8 cellular contexts compared by ENCODE assay signal in the genomic region with DNA sequence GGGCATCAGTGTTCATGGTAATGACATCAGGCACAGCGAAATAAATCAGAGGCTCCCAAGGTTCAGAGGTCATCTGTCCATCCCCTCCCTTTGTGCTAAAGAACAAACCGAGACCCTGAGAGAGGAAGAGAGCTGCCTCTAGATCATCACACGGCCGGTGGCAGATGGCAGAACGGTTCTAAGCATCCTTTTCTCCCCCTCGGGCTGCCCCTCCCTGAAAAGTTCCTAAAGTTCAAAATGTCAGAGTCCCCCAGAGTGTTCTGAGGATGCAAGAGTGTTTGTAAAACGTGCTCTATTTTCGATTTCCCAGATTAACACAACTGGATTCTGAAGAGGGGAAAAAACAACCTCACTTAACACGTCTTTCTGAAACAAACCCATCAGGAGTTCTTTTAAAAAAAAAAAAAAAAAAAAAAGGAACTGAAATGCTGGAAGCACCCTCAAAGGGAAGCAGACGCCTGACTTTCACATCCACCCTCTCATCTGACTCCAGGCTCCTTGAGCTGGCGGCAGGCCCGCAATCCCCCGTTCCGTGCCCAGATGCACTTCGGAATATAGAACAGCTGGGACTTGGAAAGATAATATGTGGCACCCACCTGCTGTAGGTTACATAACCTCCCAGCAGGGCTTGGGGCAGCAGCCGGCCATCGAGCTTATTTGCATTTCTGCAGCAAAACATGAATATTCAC.
DNase-seq lines count a peak whose midpoint lies in the region; ATAC-seq, FAIRE-seq and TF ChIP-seq lines count a peak whose summit lies in the region.

No MANE protein-coding gene starts in this region.

- no peaks in the 10 kb centered on the region for H3K9me3 ChIP-seq in endothelial cell of umbilical vein (replicated peaks; ENCODE audit: control insufficient read depth, insufficient read depth, low read length)

- no TSS peak for BruUV-seq in endothelial cell of umbilical vein (replicated peaks; lab: Mats Ljungman, UMichigan)

- intact Hi-C loops in endothelial cell of umbilical vein (cut with micrococcal nuclease) (loop anchor here (2.0 to 5.0 kb wide), 2 partner anchors 70 to 71 kb away; no protein-coding TSS in a partner anchor), natural killer cell (cut with micrococcal nuclease) (loop anchor here (5.0 to 10.0 kb wide), 3 partner anchors 67 to 420 kb away; no protein-coding TSS in a partner anchor)

- H2AFZ ChIP-seq in endothelial cell of umbilical vein (ENCODE audit: low read depth, low read length), result no peak overlapping the region

- dilution Hi-C loops in endothelial cell of umbilical vein (cut with MboI; ENCODE audit: extremely low pct_ligation_motif_present, low sequenced_read_pairs), result no loop called here

- peak overlapping the region; percentile 17 for H3K9ac ChIP-seq in endothelial cell of umbilical vein (replicated peaks; ENCODE audit: extremely low read depth, insufficient read depth, low read length)

- H3K27me3 ChIP-seq in endothelial cell of umbilical vein (ENCODE audit: control insufficient read depth in 2 of 2, insufficient read depth in 2 of 2, low read length in 2 of 2), result no peaks in the 10 kb centered on the region

- peak; percentile 36 for DNase-seq in NCI-H2227 (lab: John Stamatoyannopoulos, UW; ENCODE audit: unreplicated experiment)
- DNase-seq in NCI-H2227 treated with DMSO at 0.1 percent for 48 hours (lab: John Stamatoyannopoulos, UW), result no peak
- DNase-seq in NOMO-1 treated with dmso at 0.1 percent for 144 hours (lab: John Stamatoyannopoulos, UW; ENCODE audit: unreplicated experiment), result peak; percentile 50
- DNase-seq in endothelial cell of umbilical vein (ENCODE audit: low read depth, low spot score), result no peak
- no peak for DNase-seq in natural killer cell
- DNase-seq in HPDE6-E6E7 (ENCODE audit: extremely low spot score), result no peak
- no peak for DNase-seq in SW 1271 (lab: John Stamatoyannopoulos, UW)
- no peak for DNase-seq in GM03348 (ENCODE audit: low spot score)

- H3K79me2 ChIP-seq in endothelial cell of umbilical vein (ENCODE audit: control insufficient read depth, insufficient read depth, low read length), result peaks cover 30% of the 10 kb centered on the region

- TF ChIP-seq CTCF in endothelial cell of umbilical vein (IDR thresholded peaks at IDR 0.05; ENCODE audit: extremely low read depth in 1 of 2, insufficient read depth in 1 of 2, low read depth in 1 of 2, low read length in 2 of 2), result no peak
- no peak for TF ChIP-seq CTCF in natural killer cell (IDR thresholded peaks at IDR 0.05)

- ATAC-seq in natural killer cell, result no peak

- H3K27ac ChIP-seq in endothelial cell of umbilical vein (ENCODE audit: insufficient read depth, low read depth, low read length), result peak overlapping the region; percentile 65

- H3K4me1 ChIP-seq in endothelial cell of umbilical vein (ENCODE audit: control insufficient read depth, extremely low read depth, insufficient read depth, low read length), result peaks cover 34% of the 10 kb centered on the region

- no peaks in the 10 kb centered on the region for H3K9me3 Mint-ChIP-seq in natural killer cell

- H3K4me3 Mint-ChIP-seq in natural killer cell, result peak overlapping the region; percentile 78

- peak overlapping the region in 1 of 2 donors; percentile 47 for H3K27ac Mint-ChIP-seq in natural killer cell

- TF ChIP-seq POLR2A in endothelial cell of umbilical vein (IDR thresholded peaks at IDR 0.05; ENCODE audit: low read depth, low read length), result no peak

- CTCF ChIA-PET in endothelial cell of umbilical vein (lab: Charles Lee), result interaction anchor here (0.6 to 2.6 kb wide), 9 partner anchors 16 to 183 kb away, joined by 3 to 25 read pairs (median 5); a partner anchor contains a TSS

- H4K20me1 ChIP-seq in endothelial cell of umbilical vein (replicated peaks; ENCODE audit: control insufficient read depth, extremely low read depth, insufficient read depth, low read length), result no peaks in the 10 kb centered on the region

- peak overlapping the region; percentile 50 for H3K4me2 ChIP-seq in endothelial cell of umbilical vein (ENCODE audit: insufficient read depth, low read length)

- peaks cover 19 to 38% of the 10 kb centered on the region in 2 donors for H3K4me1 Mint-ChIP-seq in natural killer cell

- no peaks in the 10 kb centered on the region for H3K36me3 Mint-ChIP-seq in natural killer cell

- H3K27me3 Mint-ChIP-seq in natural killer cell (ENCODE audit: low read depth in 2 of 2), result no peaks in the 10 kb centered on the region

- no peak overlapping the region for H3K4me3 ChIP-seq in endothelial cell of umbilical vein (replicated peaks in 1 of 3; ENCODE audit: insufficient read depth in 1 of 3, low read depth in 1 of 3, low read length in 3 of 3)

- H3K36me3 ChIP-seq in endothelial cell of umbilical vein (ENCODE audit: control insufficient read depth in 2 of 2, extremely low read depth in 1 of 2, insufficient read depth in 2 of 2, low read length in 2 of 2), result peaks cover 0 to 5% of the 10 kb centered on the region in 2 experiments

- FAIRE-seq in endothelial cell of umbilical vein (lab: Jason Lieb, UNC), result no peak

- H3K9me1 ChIP-seq in endothelial cell of umbilical vein (replicated peaks; ENCODE audit: control insufficient read depth, extremely low read depth, insufficient read depth, low read length), result no peaks in the 10 kb centered on the region

- POLR2A ChIA-PET in endothelial cell of umbilical vein (lab: Charles Lee), result no interaction called here

TF ChIP-seq in endothelial cell of umbilical vein, 7 proteins besides CTCF, POLR2A, EP300 and RAD21:
- TF ChIP-seq EZH2 (IDR thresholded peaks at IDR 0.05; ENCODE audit: borderline replicate concordance, low read depth, low read length, severe bottlenecking), result no peak
- no peak for TF ChIP-seq FOS (IDR thresholded peaks at IDR 0.05; ENCODE audit: borderline replicate concordance, insufficient read depth, low read length)
- TF ChIP-seq, protein P1, sequence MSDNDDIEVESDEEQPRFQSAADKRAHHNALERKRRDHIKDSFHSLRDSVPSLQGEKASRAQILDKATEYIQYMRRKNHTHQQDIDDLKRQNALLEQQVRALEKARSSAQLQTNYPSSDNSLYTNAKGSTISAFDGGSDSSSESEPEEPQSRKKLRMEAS (IDR thresholded peaks at IDR 0.05; ENCODE audit: insufficient read depth, insufficient read length), result no peak
- TF ChIP-seq JUN (IDR thresholded peaks at IDR 0.05; ENCODE audit: borderline replicate concordance, insufficient read depth, insufficient read length, low read depth), result no peak
- TF ChIP-seq MYC (IDR thresholded peaks at IDR 0.05; ENCODE audit: low read depth, low read length), result no peak
- no peak for TF ChIP-seq GATA2 (IDR thresholded peaks at IDR 0.05; ENCODE audit: insufficient read depth, insufficient read length, low read depth, low read length)
- TF ChIP-seq POLR2AphosphoS5 (IDR thresholded peaks at IDR 0.05; ENCODE audit: insufficient read depth, low read depth, low read length), result no peak
TF ChIP-seq in endothelial cell of umbilical vein: peak in this region for 0.

Comparison
In these comparisons a context has a peak if more than half of its experiments do, and no peak if none do; other contexts are left out.
1. DNase-seq: peak in NCI-H2227 (single experiment) and NOMO-1 treated with dmso at 0.1 percent for 144 hours (single experiment); none in NCI-H2227 treated with DMSO at 0.1 percent for 48 hours (single experiment), endothelial cell of umbilical vein (single experiment), natural killer cell (single experiment), HPDE6-E6E7 (single experiment), SW 1271 (0 of 2) and GM03348 (single experiment).